In the genomic region with DNA sequence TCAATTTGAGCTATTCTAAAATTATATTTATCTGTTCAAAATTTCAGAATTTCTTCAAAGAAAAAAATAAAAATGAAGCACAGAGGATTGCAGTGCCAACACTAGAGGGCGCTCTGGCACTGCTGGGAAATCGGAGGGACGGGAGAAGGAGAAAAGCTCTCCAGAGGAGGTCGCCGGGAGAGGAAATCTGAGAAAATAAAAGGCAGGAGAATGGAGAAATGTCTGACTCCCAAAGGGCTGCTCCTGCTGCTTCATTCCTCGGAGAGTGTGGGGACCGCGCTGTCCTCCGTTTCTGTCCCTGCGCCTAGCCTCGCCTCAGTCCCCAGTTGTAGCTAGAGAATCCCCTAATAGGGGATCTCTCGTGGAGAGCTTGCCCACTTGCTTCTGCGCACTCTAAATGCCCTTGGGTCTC, we compare ENCODE assay signal across 8 cellular contexts. TPM values are rescaled to one million over a fixed set of nuclear protein-coding genes. Genes with fewer than 3 reads are reported as not detected.
A peak's percentile ranks its signal among the peaks of the same experiment; 100 is the strongest.
DNase-seq lines count a peak whose midpoint lies in the region; FAIRE-seq and TF ChIP-seq lines count a peak whose summit lies in the region.

No MANE protein-coding gene starts in this region.

- peak overlapping the region; percentile 35 to 41 for H3K4me3 ChIP-seq in kidney (ENCODE audit: low read length in 2 of 2)

- H3K9ac ChIP-seq in kidney (ENCODE audit: low read length in 2 of 2), result peak overlapping the region in 1 of 2 donors; percentile 57

- H3K9me3 ChIP-seq in kidney (ENCODE audit: control insufficient read depth in 1 of 2, low read length in 2 of 2), result no peaks in the 10 kb centered on the region

- H3K4me1 ChIP-seq in kidney (ENCODE audit: control insufficient read depth in 1 of 2, insufficient read depth in 1 of 2, low read depth in 1 of 2, low read length in 2 of 2), result peaks cover 7 to 12% of the 10 kb centered on the region in 2 donors

- no peaks in the 10 kb centered on the region for H3K36me3 ChIP-seq in kidney (ENCODE audit: control insufficient read depth in 1 of 2, insufficient read depth in 2 of 2, low read length in 2 of 2)

- intact Hi-C loops in kidney (cut with DNase I), result no loop called here

- peak; percentile 52 for FAIRE-seq in kidney (lab: Jason Lieb, UNC)

- DNase-seq in NCI-H187 (lab: John Stamatoyannopoulos, UW), result peak; percentile 3 to 29
- no peak for DNase-seq in NCI-H187 treated with DMSO at 0.1 percent for 48 hours (lab: John Stamatoyannopoulos, UW)
- DNase-seq in NCI-H1694 (lab: John Stamatoyannopoulos, UW), result peak; percentile 39
- DNase-seq in UCSD-AML1 (lab: John Stamatoyannopoulos, UW; ENCODE audit: unreplicated experiment), result peak; percentile 49
- peak in 52 of 61 donors; percentile 3 to 73 (median 32) for DNase-seq in caudate nucleus (lab: John Stamatoyannopoulos, UW)
- DNase-seq in kidney, result peak; percentile 66
- DNase-seq in stimulated activated CD4-positive, alpha-beta T cell treated with anti-CD3 and anti-CD28 coated beads, Interleukin-1b, Interleukin-23, amount 100 ng/mL, for 24 hours (ENCODE audit: low read depth in 4 of 4, low spot score in 1 of 4), result peak; percentile 13 to 28 (median 20)
- no peak for DNase-seq in GM19238 (ENCODE audit: insufficient read length, low spot score)

- H3K27ac ChIP-seq in caudate nucleus (ENCODE audit: low read depth, low read length), result no peak overlapping the region
- peak overlapping the region; percentile 20 to 72 for H3K27ac ChIP-seq in kidney (ENCODE audit: low read depth in 2 of 2, low read length in 2 of 2)

- peak; percentile 97 for TF ChIP-seq CTCF in kidney (IDR thresholded peaks at IDR 0.05; ENCODE audit: borderline replicate concordance, extremely low read depth, insufficient read depth)

RNA-seq across cellular contexts. Expression of gene ARSB, which starts 40.0 kb away (rescaled TPM):
- 16.4 TPM for total RNA-seq in kidney
- 8.3 TPM for polyA plus RNA-seq in kidney (ENCODE audit: insufficient read depth, low read depth, low replicate concordance)

RNA-seq across cellular contexts. Expression of gene DMGDH, which starts 44.4 kb away (rescaled TPM):
- 10.4 TPM for total RNA-seq in kidney
- 39.7 TPM for polyA plus RNA-seq in kidney (ENCODE audit: insufficient read depth, low read depth, low replicate concordance)

RNA-seq across cellular contexts. Expression of gene BHMT2, which starts 44.5 kb away (rescaled TPM):
- total RNA-seq in kidney, result 54.8 TPM
- polyA plus RNA-seq in kidney (ENCODE audit: insufficient read depth, low read depth, low replicate concordance), result 230 TPM

Comparison
In these comparisons a context has a peak if more than half of its experiments do, and no peak if none do; other contexts are left out.
1. DNase-seq: peak in NCI-H187 (2 of 2), NCI-H1694 (single experiment), UCSD-AML1 (single experiment), caudate nucleus (52 of 61), kidney (single experiment) and stimulated activated CD4-positive, alpha-beta T cell treated with anti-CD3 and anti-CD28 coated beads, Interleukin-1b, Interleukin-23, amount 100 ng/mL, for 24 hours (4 of 4); none in NCI-H187 treated with DMSO at 0.1 percent for 48 hours (single experiment) and GM19238 (single experiment).